1 cellular context compared by ENCODE assay signal in genomic region chr1:9589144-9589718, GRCh38.
TF ChIP-seq lines count a peak whose summit lies in the region.

No MANE protein-coding gene starts in this region.

TF ChIP-seq in K562, 482 proteins besides CTCF, POLR2A, EP300 and RAD21 (continued from another document and continues in another):
- TF ChIP-seq ATF2 (CRISPR knock-in tag; IDR thresholded peaks at IDR 0.05) (no peak), FIP1L1 (IDR thresholded peaks at IDR 0.05; ENCODE audit: low read depth, low read length, poor library complexity, severe bottlenecking) (peak; percentile 5), MECOM (CRISPR knock-in tag; IDR thresholded peaks at IDR 0.05) (no peak), ZBTB7A (IDR thresholded peaks at IDR 0.05; ENCODE audit: borderline replicate concordance, control insufficient read depth, low read depth, low read length) (peak; percentile 68; the same call in 1 of the 2 replicates), ZNF316 (IDR thresholded peaks at IDR 0.05) (no peak), BHLHE40 (IDR thresholded peaks at IDR 0.05; ENCODE audit: low read length) (peak; percentile 20; the same call in 1 of the 2 replicates), CHD1 (IDR thresholded peaks at IDR 0.05; ENCODE audit: low read length) (peak; percentile 44), CBX2 (IDR thresholded peaks at IDR 0.05; ENCODE audit: insufficient read depth, low read length, poor library complexity, severe bottlenecking) (no peak), ZNF57 (CRISPR knock-in tag; IDR thresholded peaks at IDR 0.05) (no peak), ZBTB43 (CRISPR knock-in tag; IDR thresholded peaks at IDR 0.05) (no peak), TEAD4 (IDR thresholded peaks at IDR 0.05; ENCODE audit: low read length) (no peak), TEAD4 (CRISPR knock-in tag; IDR thresholded peaks at IDR 0.05; ENCODE audit: borderline replicate concordance) (no peak), SMARCA4 (IDR thresholded peaks at IDR 0.05) (no peak), RNF2 (IDR thresholded peaks at IDR 0.05) (no peak), POLR2G (IDR thresholded peaks at IDR 0.05; ENCODE audit: low read depth, low read length) (peak; percentile 49; the same call in 1 of the 2 replicates), ZFP36 (IDR thresholded peaks at IDR 0.05; ENCODE audit: low read depth, low read length, partially characterized antibody) (no peak), FOXM1 (IDR thresholded peaks at IDR 0.05; ENCODE audit: low read depth) (no peak), FOXM1 (CRISPR knock-in tag; IDR thresholded peaks at IDR 0.05; ENCODE audit: low read depth) (no peak), ZNF280A (IDR thresholded peaks at IDR 0.05; ENCODE audit: low read depth, partially characterized antibody) (no peak), BRD4 (IDR thresholded peaks at IDR 0.05) (no peak), SAFB (IDR thresholded peaks at IDR 0.05; ENCODE audit: borderline replicate concordance, low read depth, low read length) (0 out of 2 replicates have a peak, but pooled peaks have one; percentile 16), SAP30 (IDR thresholded peaks at IDR 0.05; ENCODE audit: borderline replicate concordance, insufficient read depth, low read depth, low read length, poor library complexity, severe bottlenecking) (peak; percentile 64), HNRNPLL (IDR thresholded peaks at IDR 0.05; ENCODE audit: low read depth, low read length, poor library complexity, severe bottlenecking) (no peak), ZSCAN29 (IDR thresholded peaks at IDR 0.05) (0 out of 2 replicates have a peak, but pooled peaks have one; percentile 37), RBM15 (IDR thresholded peaks at IDR 0.05; ENCODE audit: insufficient read depth, low read length) (no peak), TCFL5 (CRISPR knock-in tag; conservative IDR thresholded peaks at IDR 0.05) (no peak), BRCA1 (IDR thresholded peaks at IDR 0.05) (no peak), BRCA1 (CRISPR knock-in tag; IDR thresholded peaks at IDR 0.05) (peak; percentile 93; the same call in 1 of the 2 replicates), NFE2 (IDR thresholded peaks at IDR 0.05; ENCODE audit: low read depth) (no peak), ZNF511 (CRISPR knock-in tag; IDR thresholded peaks at IDR 0.05) (no peak), KLF6 (CRISPR knock-in tag; IDR thresholded peaks at IDR 0.05; ENCODE audit: borderline replicate concordance) (no peak), WHSC1 (IDR thresholded peaks at IDR 0.05; ENCODE audit: low read length) (no peak), MTF1 (CRISPR knock-in tag; IDR thresholded peaks at IDR 0.05; ENCODE audit: borderline replicate concordance) (no peak), MYC (IDR thresholded peaks at IDR 0.05; ENCODE audit: low read depth, low read length) (peak; percentile 45; the same call in 1 of the 2 replicates), MYC (CRISPR knock-in tag; IDR thresholded peaks at IDR 0.05; ENCODE audit: borderline replicate concordance, low read depth) (no peak), CTBP1 (IDR thresholded peaks at IDR 0.05; ENCODE audit: borderline replicate concordance) (no peak), ZNF395 (CRISPR knock-in tag; IDR thresholded peaks at IDR 0.05) (no peak), PTTG1 (tag; IDR thresholded peaks at IDR 0.05; ENCODE audit: low read depth) (no peak), MNT (conservative IDR thresholded peaks at IDR 0.05) (0 out of 4 replicates have a peak, but pooled peaks of 1 of the 2 experiments have one; percentile 32), TAF1 (IDR thresholded peaks at IDR 0.05; ENCODE audit: control insufficient read depth, extremely low read depth, insufficient read depth, low read length, severe bottlenecking) (peak; percentile 5), HDAC8 (tag; IDR thresholded peaks at IDR 0.05) (no peak), ZBTB1 (CRISPR knock-in tag; IDR thresholded peaks at IDR 0.05; ENCODE audit: borderline replicate concordance, low read depth) (no peak), PKNOX1 (IDR thresholded peaks at IDR 0.05) (no peak), MCM2 (IDR thresholded peaks at IDR 0.05; ENCODE audit: low read depth) (no peak), ATF1 (CRISPR knock-in tag; IDR thresholded peaks at IDR 0.05) (no peak), ATF1 (tag; IDR thresholded peaks at IDR 0.05) (0 out of 2 replicates have a peak, but pooled peaks have one; percentile 13), STAT6 (CRISPR knock-in tag; IDR thresholded peaks at IDR 0.05) (no peak), SIX5 (IDR thresholded peaks at IDR 0.05; ENCODE audit: borderline replicate concordance in 1 of 2, insufficient read depth in 1 of 2, low read depth in 1 of 2, low read length in 2 of 2) (no peak), GTF2F1 (IDR thresholded peaks at IDR 0.05; ENCODE audit: low read depth, low read length) (no peak), ZNF324 (CRISPR knock-in tag; IDR thresholded peaks at IDR 0.05) (no peak), FOXO4 (CRISPR knock-in tag; IDR thresholded peaks at IDR 0.05) (no peak), HDAC1 (IDR thresholded peaks at IDR 0.05) (0 out of 4 replicates have a peak, but pooled peaks of 1 of the 2 experiments have one; percentile 42), CEBPG (CRISPR knock-in tag; IDR thresholded peaks at IDR 0.05) (peak; percentile 39; the same call in 1 of the 2 replicates), CEBPG (tag; conservative IDR thresholded peaks at IDR 0.05 in 1 of 2, IDR thresholded peaks at IDR 0.05 in 1 of 2) (no peak), MTA2 (IDR thresholded peaks at IDR 0.05; ENCODE audit: low read depth) (no peak), ZBTB33 (CRISPR knock-in tag; IDR thresholded peaks at IDR 0.05) (no peak), ZNF354B (CRISPR knock-in tag; IDR thresholded peaks at IDR 0.05) (no peak)
